ENCODE assay signal across 8 cellular contexts in genomic region chr14:64060648-64061096, GRCh38.
DNase-seq lines count a peak whose midpoint lies in the region; ATAC-seq lines count a peak whose summit lies in the region.

No MANE protein-coding gene starts in this region.

- no peak for ATAC-seq in HG03378 (IDR thresholded peaks at IDR 0.05; ENCODE audit: unreplicated experiment)
- ATAC-seq in GM21717 (IDR thresholded peaks at IDR 0.05; ENCODE audit: unreplicated experiment), result no peak

- peak; percentile 13 for DNase-seq in stimulated activated CD4-positive, alpha-beta T cell treated with anti-CD3 and anti-CD28 coated beads, Interleukin-1b, Interleukin-23, amount 100 ng/mL, for 48 hours
- no peak for DNase-seq in stimulated activated CD4-positive, alpha-beta T cell treated with anti-CD3 and anti-CD28 coated beads, Interleukin-4, amount 100 ng/mL, for 4 hours
- peak; percentile 33 for DNase-seq in RPMI8226
- DNase-seq in hepatic stellate cell (ENCODE audit: low spot score), result peak; percentile 17
- DNase-seq in central memory CD4-positive, alpha-beta T cell, result no peak
- DNase-seq in NCI-H1436 (lab: John Stamatoyannopoulos, UW), result no peak

Comparison
In these comparisons a context has a peak if more than half of its experiments do, and no peak if none do; other contexts are left out.
1. DNase-seq: peak in stimulated activated CD4-positive, alpha-beta T cell treated with anti-CD3 and anti-CD28 coated beads, Interleukin-1b, Interleukin-23, amount 100 ng/mL, for 48 hours (single experiment), RPMI8226 (single experiment) and hepatic stellate cell (single experiment); none in stimulated activated CD4-positive, alpha-beta T cell treated with anti-CD3 and anti-CD28 coated beads, Interleukin-4, amount 100 ng/mL, for 4 hours (0 of 2), central memory CD4-positive, alpha-beta T cell (single experiment) and NCI-H1436 (single experiment).